19 cellular contexts compared by ENCODE assay signal in the genomic region with DNA sequence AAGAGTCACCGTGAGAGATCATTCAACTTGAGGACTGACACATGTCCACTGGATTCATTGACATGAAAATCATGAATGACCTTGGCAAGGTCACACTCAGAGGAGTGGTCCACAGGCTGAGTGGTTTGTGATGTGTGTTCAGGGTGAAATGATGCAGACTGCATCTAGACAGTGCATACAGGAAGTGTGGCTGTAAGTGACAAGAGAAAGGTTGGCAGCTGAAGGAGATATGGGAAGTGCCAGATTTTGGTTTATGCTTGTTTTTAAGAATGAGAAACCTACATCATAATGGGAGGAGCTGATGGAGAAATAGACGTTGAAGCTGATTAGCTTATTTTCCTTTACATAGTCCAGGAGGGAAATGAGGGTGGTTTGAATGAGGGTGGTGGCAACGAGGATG.
DNase-seq lines count a peak whose midpoint lies in the region; ATAC-seq and TF ChIP-seq lines count a peak whose summit lies in the region.
"Had no signal": no experiment of that assay in that cellular context is flagged by ENCODE, and none has a peak within 500 bp of the region (broad histone marks: within the 10 kb centered on the region; RNA-seq: fewer than 3 reads in every experiment).

No MANE protein-coding gene starts in this region.

- no peak overlapping the region for H3K4me3 Mint-ChIP-seq in CD4-positive, alpha-beta memory T cell
- H3K4me3 Mint-ChIP-seq: CD14-positive monocyte had no signal

- H3K36me3 ChIP-seq in CD4-positive, alpha-beta memory T cell (ENCODE audit: insufficient read depth, low read length): no peaks in the 10 kb centered on the region
- H3K36me3 ChIP-seq in KOPT-K1 (ENCODE audit: insufficient read depth, low read length) (no peaks in the 10 kb centered on the region), osteoblast (ENCODE audit: insufficient read depth, low read length) (no peaks in the 10 kb centered on the region), upper lobe of left lung (no peaks in the 10 kb centered on the region)

- H3K27me3 ChIP-seq in CD4-positive, alpha-beta memory T cell (ENCODE audit: insufficient read depth, low read length): no peaks in the 10 kb centered on the region
- no peaks in the 10 kb centered on the region for H3K27me3 ChIP-seq in osteoblast (ENCODE audit: insufficient read depth, low read length)
- no peaks in the 10 kb centered on the region for H3K27me3 ChIP-seq in upper lobe of left lung

- intact Hi-C loops in CD4-positive, alpha-beta memory T cell (cut with micrococcal nuclease): no loop called here

- no peaks in the 10 kb centered on the region for H3K9me3 ChIP-seq in CD4-positive, alpha-beta memory T cell (ENCODE audit: control insufficient read depth in 1 of 2, low read length in 2 of 2)
- H3K9me3 ChIP-seq in KOPT-K1 (ENCODE audit: insufficient read depth, low read length, poor library complexity, severe bottlenecking) (no peaks in the 10 kb centered on the region), osteoblast (ENCODE audit: low read depth, low read length) (no peaks in the 10 kb centered on the region), upper lobe of left lung (no peaks in the 10 kb centered on the region)

- no peak overlapping the region for H3K27ac Mint-ChIP-seq in CD4-positive, alpha-beta memory T cell
- H3K27ac Mint-ChIP-seq: CD14-positive monocyte had no signal

- DNase-seq in CD4-positive, alpha-beta memory T cell: peak in 4 of 5 donors; percentile 13 to 21 (median 18)
- DNase-seq in central memory CD4-positive, alpha-beta T cell: peak; percentile 6
- DNase-seq in osteoblast (ENCODE audit: insufficient read length, low spot score, missing footprints) (peak; percentile 47), upper lobe of left lung (no peak), NCI-H82 treated with DMSO at 0.1 percent for 48 hours (lab: John Stamatoyannopoulos, UW; ENCODE audit: unreplicated experiment) (no peak), GM10266 (ENCODE audit: extremely low spot score) (no peak), NCI-H1436 (lab: John Stamatoyannopoulos, UW) (no peak)
- DNase-seq: GDM1; Kasumi-1; MM.1S; NCI-H1092 treated with DMSO at 0.1 percent for 48 hours; NCI-H1694 treated with DMSO at 0.1 percent for 48 hours; NCI-H69; NK-92 treated with Interleukin-12 subunit alpha and Interleukin-12 subunit beta, amount 100 ng/mL, for 24 hours; OCI-M1; SHP77 treated with DMSO at 0.1 percent for 48 hours had no signal

- no peaks in the 10 kb centered on the region for H3K79me2 ChIP-seq in osteoblast (ENCODE audit: insufficient read depth, low read length)

- TF ChIP-seq EP300 in upper lobe of left lung (IDR thresholded peaks at IDR 0.05): no peak

- no peak overlapping the region for H2AFZ ChIP-seq in osteoblast (ENCODE audit: low read length)

- no peaks in the 10 kb centered on the region for H3K36me3 Mint-ChIP-seq in CD4-positive, alpha-beta memory T cell
- H3K36me3 Mint-ChIP-seq: CD14-positive monocyte had no signal

- no peak for TF ChIP-seq CTCF in osteoblast (IDR thresholded peaks at IDR 0.05; ENCODE audit: extremely low read depth, low read depth, low read length)
- no peak for TF ChIP-seq CTCF in upper lobe of left lung (IDR thresholded peaks at IDR 0.05)
- TF ChIP-seq CTCF in GM10266 (IDR thresholded peaks at IDR 0.05; ENCODE audit: control insufficient read depth, insufficient read depth, low read depth, missing control alignments): no peak

- no peak for TF ChIP-seq POLR2A in upper lobe of left lung (IDR thresholded peaks at IDR 0.05)

- H3K4me2 ChIP-seq in osteoblast (ENCODE audit: insufficient read depth, low read length): no peak overlapping the region

- H3K4me1 Mint-ChIP-seq in CD4-positive, alpha-beta memory T cell: peaks cover 4 to 6% (median 6%) of the 10 kb centered on the region in 4 donors
- H3K4me1 Mint-ChIP-seq: CD14-positive monocyte had no signal

- ATAC-seq in upper lobe of left lung (ENCODE audit: low FRiP score in 2 of 2): no peak
- ATAC-seq: SK-N-SH treated with all-trans-retinoic acid at 6 μM for 48 hours had no signal

- no peaks in the 10 kb centered on the region for H4K20me1 ChIP-seq in osteoblast (ENCODE audit: insufficient read depth, low read length)

- CTCF ChIA-PET in CD4-positive, alpha-beta memory T cell (lab: Charles Lee; ENCODE audit: partially characterized antibody): no interaction called here

- no peaks in the 10 kb centered on the region for H3K9me3 Mint-ChIP-seq in CD4-positive, alpha-beta memory T cell

- no peak overlapping the region for H3K4me3 ChIP-seq in CD4-positive, alpha-beta memory T cell (ENCODE audit: low read length in 2 of 2)
- no peak overlapping the region for H3K4me3 ChIP-seq in osteoblast (ENCODE audit: insufficient read depth, low read length)
- H3K4me3 ChIP-seq in upper lobe of left lung: no peak overlapping the region

- POLR2A ChIA-PET in CD4-positive, alpha-beta memory T cell (lab: Charles Lee; ENCODE audit: partially characterized antibody): interaction anchor here (0.6 kb wide), 1 partner anchor 40 kb away, joined by 3 read pairs; no protein-coding TSS in a partner anchor

- no peak overlapping the region for H3K27ac ChIP-seq in CD4-positive, alpha-beta memory T cell (ENCODE audit: low read depth, low read length)
- peak overlapping the region; percentile 36 for H3K27ac ChIP-seq in KOPT-K1 (ENCODE audit: low read depth, low read length, poor library complexity, severe bottlenecking)
- no peak overlapping the region for H3K27ac ChIP-seq in osteoblast (ENCODE audit: low read depth, low read length)
- H3K27ac ChIP-seq in upper lobe of left lung: no peak overlapping the region

- no peaks in the 10 kb centered on the region for H3K27me3 Mint-ChIP-seq in CD4-positive, alpha-beta memory T cell

- WGBS in upper lobe of left lung, 2 donors: 38 to 40% methylated on average over 3 of the region's 3 CpGs

- peaks cover 28% of the 10 kb centered on the region for H3K4me1 ChIP-seq in CD4-positive, alpha-beta memory T cell (ENCODE audit: insufficient read depth, low read length)
- no peaks in the 10 kb centered on the region for H3K4me1 ChIP-seq in osteoblast (ENCODE audit: insufficient read depth, low read length)
- no peaks in the 10 kb centered on the region for H3K4me1 ChIP-seq in upper lobe of left lung

Comparison
In these comparisons a context has a peak if more than half of its experiments do, and no peak if none do; other contexts are left out.
1. DNase-seq: peak in CD4-positive, alpha-beta memory T cell (4 of 5), central memory CD4-positive, alpha-beta T cell (single experiment) and osteoblast (single experiment); none in upper lobe of left lung (0 of 2), NCI-H82 treated with DMSO at 0.1 percent for 48 hours (single experiment), GM10266 (single experiment) and NCI-H1436 (single experiment).